Comparison of ENCODE assay signal across 8 cellular contexts in genomic region chr15:84725001-84725491, GRCh38. TPM values are rescaled to one million over a fixed set of nuclear protein-coding genes. Genes with fewer than 3 reads are reported as not detected.
DNase-seq lines count a peak whose midpoint lies in the region; ATAC-seq and TF ChIP-seq lines count a peak whose summit lies in the region.

No MANE protein-coding gene starts in this region.

- CTCF ChIA-PET in Calu3 (lab: Charles Lee), result interaction anchor here (1.5 kb wide), 1 partner anchor 9 kb away, joined by 7 read pairs; no protein-coding TSS in a partner anchor

- no peaks in the 10 kb centered on the region for H3K9me3 Mint-ChIP-seq in Calu3 (ENCODE audit: low read depth, unreplicated experiment)

- peak in 1 of 2 donors; percentile 51 for TF ChIP-seq EP300 in tibial nerve (IDR thresholded peaks at IDR 0.05)

- H3K9me3 ChIP-seq in T-helper 17 cell (ENCODE audit: control insufficient read depth, low read length, poor library complexity, severe bottlenecking) (no peaks in the 10 kb centered on the region), tibial nerve (no peaks in the 10 kb centered on the region)

- H3K4me3 ChIP-seq in tibial nerve, result no peak overlapping the region

- BruUV-seq in Calu3 (replicated peaks; lab: Mats Ljungman, UMichigan), result no TSS peak

- H3K27ac ChIP-seq in tibial nerve, result peak overlapping the region in 3 of 4 donors; percentile 43 to 91 (median 69)

- peaks cover 0 to 14% (median 7%) of the 10 kb centered on the region in 4 donors for H3K4me1 ChIP-seq in tibial nerve

- H3K36me3 Mint-ChIP-seq in Calu3 (ENCODE audit: insufficient read depth, unreplicated experiment) (peaks cover 8% of the 10 kb centered on the region), T-helper 17 cell (ENCODE audit: low read depth) (no peaks in the 10 kb centered on the region)

- 0 to 17% methylated on average over 1 of the region's 1 CpG for WGBS in tibial nerve, 2 donors

- peak overlapping the region; percentile 35 for H3K27ac Mint-ChIP-seq in Calu3 (ENCODE audit: unreplicated experiment)
- peak overlapping the region; percentile 91 for H3K27ac Mint-ChIP-seq in T-helper 17 cell

- H3K27me3 ChIP-seq in tibial nerve, result no peaks in the 10 kb centered on the region

- H3K4me1 Mint-ChIP-seq in Calu3 (ENCODE audit: low read depth, unreplicated experiment) (peaks cover 22% of the 10 kb centered on the region), T-helper 17 cell (peaks cover 27% of the 10 kb centered on the region)

- no peaks in the 10 kb centered on the region for H3K36me3 ChIP-seq in tibial nerve

- TF ChIP-seq POLR2A in tibial nerve (IDR thresholded peaks at IDR 0.05), result no peak

- H3K27me3 Mint-ChIP-seq in Calu3 (ENCODE audit: unreplicated experiment), result no peaks in the 10 kb centered on the region
- no peaks in the 10 kb centered on the region for H3K27me3 Mint-ChIP-seq in T-helper 17 cell

- intact Hi-C loops in Calu3 (cut with micrococcal nuclease; ENCODE audit: unreplicated experiment) (no loop called here), left cardiac atrium (cut with DNase I) (no loop called here)

- peak; percentile 50 for ATAC-seq in HG02588 (IDR thresholded peaks at IDR 0.05; ENCODE audit: unreplicated experiment)
- ATAC-seq in T-helper 17 cell, result peak; percentile 81
- ATAC-seq in left cardiac atrium, result peak; percentile 68 to 83

- H3K4me3 Mint-ChIP-seq in Calu3 (ENCODE audit: low read depth, unreplicated experiment), result no peak overlapping the region
- peak overlapping the region; percentile 82 for H3K4me3 Mint-ChIP-seq in T-helper 17 cell

- TF ChIP-seq CTCF in Calu3 (IDR thresholded peaks at IDR 0.05; ENCODE audit: unreplicated experiment) (no peak), tibial nerve (IDR thresholded peaks at IDR 0.05) (no peak)

- peak; percentile 63 for DNase-seq in Calu3
- no peak for DNase-seq in T-helper 17 cell
- DNase-seq in left cardiac atrium, result peak; percentile 29
- no peak for DNase-seq in tibial nerve (ENCODE audit: low spot score in 2 of 2)
- DNase-seq in cerebellar cortex (ENCODE audit: low spot score), result no peak
- no peak for DNase-seq in GM19240 (ENCODE audit: insufficient read length, low spot score)
- no peak for DNase-seq in NCI-H2227 treated with DMSO at 0.1 percent for 48 hours (lab: John Stamatoyannopoulos, UW)

RNA-seq across cellular contexts. Expression of gene SEC11A, which starts 9.1 kb away (rescaled TPM):
- total RNA-seq in Calu3 (2022) (214 and 243 TPM in 2 replicates), T-helper 17 cell (10 to 100 TPM; 53.1 to 67.7 TPM), left cardiac atrium (100 to 1,000 TPM in 1 of 2 donors, 10 to 100 TPM in 1; 98.1 to 104 TPM), tibial nerve (100 to 1,000 TPM in 3 of 4 donors, 10 to 100 TPM in 1; 88.2 to 132 (median 119) TPM)

RNA-seq across cellular contexts. Expression of gene ZNF592, which starts 23.3 kb away (rescaled TPM):
- total RNA-seq in Calu3 (2022), result 49.5 and 49.6 TPM in 2 replicates
- 10 to 100 TPM; 33.8 to 36.5 TPM for total RNA-seq in T-helper 17 cell
- 10 to 100 TPM; 17.0 to 19.3 TPM for total RNA-seq in left cardiac atrium
- 10 to 100 TPM; 21.6 to 36.3 (median 32.6) TPM for total RNA-seq in tibial nerve

Comparison
In these comparisons a context has a peak if more than half of its experiments do, and no peak if none do; other contexts are left out.
1. DNase-seq: peak in Calu3 (single experiment) and left cardiac atrium (single experiment); none in T-helper 17 cell (0 of 3), tibial nerve (0 of 2), cerebellar cortex (single experiment), GM19240 (single experiment) and NCI-H2227 treated with DMSO at 0.1 percent for 48 hours (single experiment).
2. Peak in every context shown above with its lines, with median percentiles within 50 percentile points of each other: ATAC-seq.